Comparison of ENCODE assay signal across 15 cellular contexts in genomic region chr15:69562097-69562496, GRCh38.
DNase-seq lines count a peak whose midpoint lies in the region; ATAC-seq and TF ChIP-seq lines count a peak whose summit lies in the region.
"Had no signal": no experiment of that assay in that cellular context is flagged by ENCODE, and none has a peak within 500 bp of the region (broad histone marks: within the 10 kb centered on the region; RNA-seq: fewer than 3 reads in every experiment).

No MANE protein-coding gene starts in this region.

- peak; percentile 36 to 56 (median 50) for ATAC-seq in right lobe of liver
- ATAC-seq in CD4-positive, alpha-beta T cell (ENCODE audit: poor library complexity), result no peak

- no peak for TF ChIP-seq CTCF in brain (conservative IDR thresholded peaks at IDR 0.05)
- TF ChIP-seq CTCF in right lobe of liver (IDR thresholded peaks at IDR 0.05), result no peak
- TF ChIP-seq CTCF in type B pancreatic cell (conservative IDR thresholded peaks at IDR 0.05), result no peak
- no peak for TF ChIP-seq CTCF in CD4-positive, alpha-beta T cell (IDR thresholded peaks at IDR 0.05)
- TF ChIP-seq CTCF in lower leg skin (IDR thresholded peaks at IDR 0.05), result no peak

- 23% methylated on average over 7 of the region's 7 CpGs for WGBS in right lobe of liver (ENCODE audit: insufficient coverage, low coverage, low lambda C conversion rate, missing lambda C conversion rate)
- 73 to 82% methylated on average over 7 of the region's 7 CpGs for whole genome bisulfite sequencing in lower leg skin, 2 donors

- H3K9me3 Mint-ChIP-seq in brain (no peaks in the 10 kb centered on the region), type B pancreatic cell (no peaks in the 10 kb centered on the region)
- no peaks in the 10 kb centered on the region for H3K9me3 Mint-ChIP-seq in CD4-positive, alpha-beta T cell
- H3K9me3 Mint-ChIP-seq: HFFc6 had no signal

- no peaks in the 10 kb centered on the region for H3K9me3 ChIP-seq in right lobe of liver
- H3K9me3 ChIP-seq in CD4-positive, alpha-beta T cell (ENCODE audit: control insufficient read depth, low read length), result no peaks in the 10 kb centered on the region
- H3K9me3 ChIP-seq: BLaER1 treated with 17β-estradiol and CSF1 and Interleukin-3, amounts not matched to agents 10 nM and 100 nM had no signal

- H3K27ac ChIP-seq in right lobe of liver, result peak overlapping the region; percentile 78 to 94 (median 89)
- no peak overlapping the region for H3K27ac ChIP-seq in CD4-positive, alpha-beta T cell (ENCODE audit: low read depth, low read length)
- H3K27ac ChIP-seq: BLaER1 treated with 17β-estradiol and CSF1 and Interleukin-3, amounts not matched to agents 10 nM and 100 nM; SK-N-MC had no signal

- peaks cover 0 to 50% (median 17%) of the 10 kb centered on the region in 4 donors for H3K4me1 ChIP-seq in right lobe of liver

- H3K4me3 ChIP-seq in right lobe of liver, result peak overlapping the region in 2 of 3 donors; percentile 44 to 49
- no peak overlapping the region for H3K4me3 ChIP-seq in lower leg skin (ENCODE audit: low read depth, poor library complexity, severe bottlenecking)
- H3K4me3 ChIP-seq: BLaER1 treated with 17β-estradiol and CSF1 and Interleukin-3, amounts not matched to agents 10 nM and 100 nM; SK-N-MC had no signal

- TF ChIP-seq POLR2A in right lobe of liver (IDR thresholded peaks at IDR 0.05), result no peak
- no peak for TF ChIP-seq POLR2A in lower leg skin (IDR thresholded peaks at IDR 0.05)

- intact Hi-C loops in right lobe of liver (cut with DNase I) (no loop called here), lower leg skin (cut with DNase I; ENCODE audit: low total_unique reads) (no loop called here)
- intact Hi-C loops in CD4-positive, alpha-beta T cell (cut with DNase I, micrococcal nuclease), result no loop called here

- H3K4me1 Mint-ChIP-seq in brain (peaks cover 50% of the 10 kb centered on the region), type B pancreatic cell (ENCODE audit: unreplicated experiment) (peaks cover 17% of the 10 kb centered on the region)
- no peaks in the 10 kb centered on the region for H3K4me1 Mint-ChIP-seq in CD4-positive, alpha-beta T cell (ENCODE audit: low read depth)

- peak overlapping the region in 3 of 5 experiments; percentile 25 to 58 (median 48) for H3K27ac Mint-ChIP-seq in brain
- peak overlapping the region; percentile 80 for H3K27ac Mint-ChIP-seq in type B pancreatic cell
- no peak overlapping the region for H3K27ac Mint-ChIP-seq in CD4-positive, alpha-beta T cell
- H3K27ac Mint-ChIP-seq: HFFc6 had no signal

- peaks cover 4% of the 10 kb centered on the region for H3K27me3 Mint-ChIP-seq in brain
- peaks cover 5% of the 10 kb centered on the region for H3K27me3 Mint-ChIP-seq in type B pancreatic cell
- no peaks in the 10 kb centered on the region for H3K27me3 Mint-ChIP-seq in CD4-positive, alpha-beta T cell

- H3K36me3 Mint-ChIP-seq in brain, result no peaks in the 10 kb centered on the region
- H3K36me3 Mint-ChIP-seq in type B pancreatic cell, result no peaks in the 10 kb centered on the region
- H3K36me3 Mint-ChIP-seq in CD4-positive, alpha-beta T cell (ENCODE audit: low read depth), result no peaks in the 10 kb centered on the region

- POLR2A ChIA-PET in CD4-positive, alpha-beta T cell (lab: Charles Lee), result no interaction called here

- H3K36me3 ChIP-seq in right lobe of liver, result no peaks in the 10 kb centered on the region
- H3K36me3 ChIP-seq: BLaER1 treated with 17β-estradiol and CSF1 and Interleukin-3, amounts not matched to agents 10 nM and 100 nM had no signal

- no peak overlapping the region for H3K4me3 Mint-ChIP-seq in brain
- H3K4me3 Mint-ChIP-seq in type B pancreatic cell, result peak overlapping the region; percentile 56
- no peak overlapping the region for H3K4me3 Mint-ChIP-seq in CD4-positive, alpha-beta T cell
- H3K4me3 Mint-ChIP-seq: HFFc6 had no signal

- CTCF ChIA-PET in CD4-positive, alpha-beta T cell (lab: Charles Lee), result no interaction called here

- DNase-seq in NCI-H2029 treated with DMSO at 0.1 percent for 48 hours (lab: John Stamatoyannopoulos, UW) (peak; percentile 57), NCI-H2029 (lab: John Stamatoyannopoulos, UW) (no peak), right lobe of liver (no peak), type B pancreatic cell (ENCODE audit: extremely low spot score, unreplicated experiment) (no peak), lower leg skin (ENCODE audit: low spot score in 2 of 2) (no peak), HK-2 (ENCODE audit: unreplicated experiment) (no peak)
- DNase-seq in CD4-positive, alpha-beta T cell, result no peak
- DNase-seq: DMS 273 treated with DMSO at 0.1 percent for 48 hours, EL, HFFc6, MM.1S, Right ventricle myocardium superior had no signal

- no peaks in the 10 kb centered on the region for H3K27me3 ChIP-seq in right lobe of liver
- H3K27me3 ChIP-seq in CD4-positive, alpha-beta T cell (ENCODE audit: control insufficient read depth, insufficient read depth, low read length), result no peaks in the 10 kb centered on the region
- H3K27me3 ChIP-seq: BLaER1 treated with 17β-estradiol and CSF1 and Interleukin-3, amounts not matched to agents 10 nM and 100 nM had no signal
